ENCODE assay signal across 37 cellular contexts in genomic region chr2:108809936-108810335, GRCh38.
"Had no signal": no experiment of that assay in that cellular context is flagged by ENCODE, and none has a peak within 500 bp of the region (broad histone marks: within the 10 kb centered on the region; RNA-seq: fewer than 3 reads in every experiment).

No MANE protein-coding gene starts in this region.

- H3K4me1 ChIP-seq: ascending aorta had no signal

- H3K27me3 ChIP-seq: ascending aorta, cardiac muscle cell had no signal

- ATAC-seq: activated CD8-positive, alpha-beta memory T cell treated with anti-CD3 and anti-CD28 coated beads, Interleukin-2, amount 10 ng/mL, durations not matched to agents 7 days and 5 days; activated CD8-positive, alpha-beta T cell treated with anti-CD3 and anti-CD28 coated beads for 36 hours; activated naive CD8-positive, alpha-beta T cell treated with anti-CD3 and anti-CD28 coated beads, Interleukin-2, amount 50 U/mL, for 24 hours had no signal

- DNase-seq: activated B cell treated with CpG ODN at 0.5 μM for 24 hours; activated CD4-positive, alpha-beta memory T cell treated with anti-CD3 and anti-CD28 coated beads for 36 hours; activated CD4-positive, alpha-beta T cell treated with anti-CD3 and anti-CD28 coated beads for 4 hours; activated CD4-positive, alpha-beta T cell treated with anti-CD3 and anti-CD28 coated beads, Interleukin-2, amount 10 ng/mL, durations not matched to agents 24 days and 14 days; activated CD4-positive, alpha-beta T cell treated with anti-CD3 and anti-CD28 coated beads, Interleukin-2, amount 50 U/mL, for 1 hour; activated CD4-positive, alpha-beta T cell treated with anti-CD3 and anti-CD28 coated beads, Interleukin-2, amount 50 U/mL, for 4 hours; activated CD4-positive, CD25-positive, alpha-beta regulatory T cell treated with anti-CD3 and anti-CD28 coated beads, Interleukin-2, amount 50 U/mL, for 72 hours; activated CD8-positive, alpha-beta memory T cell treated with anti-CD3 and anti-CD28 coated beads, Interleukin-2, amount 10 ng/mL, durations not matched to agents 7 days and 5 days; activated CD8-positive, alpha-beta memory T cell treated with anti-CD3 and anti-CD28 coated beads, Interleukin-2, amount 50 U/mL, for 48 hours; activated CD8-positive, alpha-beta T cell treated with anti-CD3 and anti-CD28 coated beads for 36 hours; activated effector memory CD4-positive, alpha-beta T cell treated with Interleukin-2 at 50 U/mL for 16 hours; activated gamma-delta T cell; activated naive CD4-positive, alpha-beta T cell treated with anti-CD3 and anti-CD28 coated beads, Interleukin-2, amount 10 ng/mL, durations not matched to agents 7 days and 5 days; activated naive CD4-positive, alpha-beta T cell treated with Interleukin-2 at 50 U/mL for 16 hours; activated naive CD8-positive, alpha-beta T cell treated with anti-CD3 and anti-CD28 coated beads, Interleukin-2, amount 10 ng/mL, durations not matched to agents 7 days and 5 days; activated naive CD8-positive, alpha-beta T cell treated with anti-CD3 and anti-CD28 coated beads, Interleukin-2, amount 50 U/mL, for 24 hours; activated T-cell treated with anti-CD3 and anti-CD28 coated beads, Interleukin-2, amount 50 U/mL, for 24 hours; activated T-cell treated with anti-CD3 and anti-CD28 coated beads, Interleukin-2, amount 50 U/mL, for 48 hours; amygdala; anterior cingulate cortex; caudate nucleus; cerebellar nuclear complex; T-helper 1 cell; T-helper 2 cell; T-helper 9 cell had no signal

- H3K27ac ChIP-seq: ascending aorta, cardiac muscle cell, VCaP had no signal

- H3K27ac Mint-ChIP-seq: activated B cell treated with CpG ODN at 0.5 μM for 24 hours; activated CD4-positive, alpha-beta memory T cell treated with anti-CD3 and anti-CD28 coated beads for 36 hours; activated CD8-positive, alpha-beta memory T cell treated with anti-CD3 and anti-CD28 coated beads, Interleukin-2, amount 10 ng/mL, durations not matched to agents 7 days and 5 days; activated CD8-positive, alpha-beta T cell treated with anti-CD3 and anti-CD28 coated beads for 36 hours; activated naive CD4-positive, alpha-beta T cell treated with anti-CD3 and anti-CD28 coated beads, Interleukin-2, amount 10 ng/mL, durations not matched to agents 7 days and 5 days; activated naive CD4-positive, alpha-beta T cell treated with anti-CD3 and anti-CD28 coated beads, Interleukin-2, amount 50 U/mL, for 24 hours; activated naive CD8-positive, alpha-beta T cell; activated naive CD8-positive, alpha-beta T cell treated with anti-CD3 and anti-CD28 coated beads, Interleukin-2, amount 10 ng/mL, durations not matched to agents 7 days and 5 days; activated naive CD8-positive, alpha-beta T cell treated with anti-CD3 and anti-CD28 coated beads, Interleukin-2, amount 50 U/mL, for 24 hours; activated T-cell treated with anti-CD3 and anti-CD28 coated beads, Interleukin-2, amount 50 U/mL, for 24 hours; activated T-helper 2 cell treated with anti-CD3 and anti-CD28 coated beads, Interferon-gamma antibody, Interleukin-2, Interleukin-4, amounts not matched to agents 10 μg/mL and 5 μg/mL and 100 μg/mL, durations not matched to agents 14 hours and 24 hours and 36 hours; brain; T-helper 1 cell treated with Interleukin-12 subunit alpha and Interleukin-12 subunit beta and Interleukin-4 antibody, amounts not matched to agents 30 μg/mL and 1 μg/mL, for 36 hours; T-helper 2 cell treated with Interferon-gamma antibody and Interleukin-4, amounts not matched to agents 5 μg/mL and 100 μg/mL, for 36 hours had no signal

- H3K27me3 Mint-ChIP-seq: activated B cell treated with CpG ODN at 0.5 μM for 24 hours; activated CD4-positive, alpha-beta memory T cell treated with anti-CD3 and anti-CD28 coated beads for 36 hours; activated CD4-positive, alpha-beta T cell treated with anti-CD3 and anti-CD28 coated beads, Interleukin-2, amount 10 ng/mL, durations not matched to agents 24 days and 14 days; activated CD8-positive, alpha-beta memory T cell treated with anti-CD3 and anti-CD28 coated beads, Interleukin-2, amount 10 ng/mL, durations not matched to agents 7 days and 5 days; activated CD8-positive, alpha-beta T cell treated with anti-CD3 and anti-CD28 coated beads for 36 hours; activated naive CD4-positive, alpha-beta T cell treated with anti-CD3 and anti-CD28 coated beads, Interleukin-2, amount 10 ng/mL, durations not matched to agents 7 days and 5 days; activated naive CD4-positive, alpha-beta T cell treated with anti-CD3 and anti-CD28 coated beads, Interleukin-2, amount 50 U/mL, for 24 hours; activated naive CD8-positive, alpha-beta T cell; activated naive CD8-positive, alpha-beta T cell treated with anti-CD3 and anti-CD28 coated beads, Interleukin-2, amount 10 ng/mL, durations not matched to agents 7 days and 5 days; activated naive CD8-positive, alpha-beta T cell treated with anti-CD3 and anti-CD28 coated beads, Interleukin-2, amount 50 U/mL, for 24 hours; activated T-cell treated with anti-CD3 and anti-CD28 coated beads, Interleukin-2, amount 50 U/mL, for 24 hours; brain; central memory CD8-positive, alpha-beta T cell had no signal

- H3K4me3 Mint-ChIP-seq: activated B cell treated with CpG ODN at 0.5 μM for 24 hours; activated CD4-positive, alpha-beta memory T cell treated with anti-CD3 and anti-CD28 coated beads for 36 hours; activated CD4-positive, alpha-beta T cell treated with anti-CD3 and anti-CD28 coated beads, Interleukin-2, amount 10 ng/mL, durations not matched to agents 24 days and 14 days; activated CD8-positive, alpha-beta memory T cell treated with anti-CD3 and anti-CD28 coated beads, Interleukin-2, amount 10 ng/mL, durations not matched to agents 7 days and 5 days; activated CD8-positive, alpha-beta T cell treated with anti-CD3 and anti-CD28 coated beads for 36 hours; activated naive CD4-positive, alpha-beta T cell treated with anti-CD3 and anti-CD28 coated beads, Interleukin-2, amount 10 ng/mL, durations not matched to agents 7 days and 5 days; activated naive CD4-positive, alpha-beta T cell treated with anti-CD3 and anti-CD28 coated beads, Interleukin-2, amount 50 U/mL, for 24 hours; activated naive CD8-positive, alpha-beta T cell; activated naive CD8-positive, alpha-beta T cell treated with anti-CD3 and anti-CD28 coated beads, Interleukin-2, amount 10 ng/mL, durations not matched to agents 7 days and 5 days; activated naive CD8-positive, alpha-beta T cell treated with anti-CD3 and anti-CD28 coated beads, Interleukin-2, amount 50 U/mL, for 24 hours; activated T-cell treated with anti-CD3 and anti-CD28 coated beads, Interleukin-2, amount 50 U/mL, for 24 hours; brain; central memory CD8-positive, alpha-beta T cell; T-helper 1 cell treated with Interleukin-12 subunit alpha and Interleukin-12 subunit beta and Interleukin-4 antibody, amounts not matched to agents 30 μg/mL and 1 μg/mL, for 36 hours; T-helper 2 cell treated with Interferon-gamma antibody and Interleukin-4, amounts not matched to agents 5 μg/mL and 100 μg/mL, for 36 hours had no signal

- FAIRE-seq: bronchial epithelial cell, TTC549 had no signal

- H3K4me1 Mint-ChIP-seq: activated B cell treated with CpG ODN at 0.5 μM for 24 hours; activated CD8-positive, alpha-beta memory T cell treated with anti-CD3 and anti-CD28 coated beads, Interleukin-2, amount 10 ng/mL, durations not matched to agents 7 days and 5 days; activated naive CD4-positive, alpha-beta T cell treated with anti-CD3 and anti-CD28 coated beads, Interleukin-2, amount 10 ng/mL, durations not matched to agents 7 days and 5 days; activated naive CD4-positive, alpha-beta T cell treated with anti-CD3 and anti-CD28 coated beads, Interleukin-2, amount 50 U/mL, for 24 hours; activated naive CD8-positive, alpha-beta T cell treated with anti-CD3 and anti-CD28 coated beads, Interleukin-2, amount 50 U/mL, for 24 hours; central memory CD8-positive, alpha-beta T cell had no signal

- H3K4me3 ChIP-seq: ascending aorta, cardiac muscle cell had no signal
